In the genomic region with DNA sequence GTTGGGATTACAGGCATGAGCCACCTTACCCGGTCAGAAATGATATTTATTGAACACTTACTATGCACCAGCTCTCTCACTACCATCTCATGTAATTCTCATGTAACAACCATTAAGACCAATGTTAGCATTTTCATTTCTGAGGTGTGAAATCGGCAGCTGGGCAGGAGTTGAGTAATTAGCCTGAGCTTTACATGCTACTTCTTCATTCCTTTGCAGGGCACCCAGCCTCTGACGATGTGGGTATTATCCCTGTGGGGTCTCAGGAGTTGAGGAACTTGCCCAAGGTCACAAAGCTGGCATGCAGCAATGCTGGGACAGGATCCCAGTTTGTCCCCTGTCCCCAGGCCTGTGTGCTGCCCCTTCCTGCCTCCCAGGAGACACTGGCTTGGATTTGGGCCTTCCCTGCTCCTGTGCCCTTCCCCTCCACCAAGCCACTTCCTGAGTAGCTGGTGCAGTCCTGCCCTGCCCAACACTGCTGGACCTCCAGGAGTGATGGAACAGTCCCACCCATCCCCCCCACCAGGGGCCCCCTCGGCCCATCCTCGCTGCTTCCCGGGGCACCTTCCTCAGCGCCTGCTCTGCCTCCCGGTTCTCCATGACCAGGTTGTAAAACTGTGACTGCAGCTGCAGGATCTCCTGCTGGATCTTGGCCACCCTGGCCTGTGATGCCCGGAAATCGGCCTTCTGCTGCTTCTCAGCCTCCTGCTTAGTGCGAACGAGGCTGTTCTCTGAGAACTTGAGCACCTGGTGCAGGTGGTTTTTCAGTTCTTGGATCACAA, we compare ENCODE assay signal across 21 cellular contexts. TPM values are rescaled to one million over a fixed set of nuclear protein-coding genes. Genes with fewer than 3 reads are reported as not detected.
"Had no signal": no experiment of that assay in that cellular context is flagged by ENCODE, and none has a peak within 500 bp of the region (broad histone marks: within the 10 kb centered on the region; RNA-seq: fewer than 3 reads in every experiment).

No MANE protein-coding gene starts in this region.

- H3K27ac ChIP-seq: colonic mucosa, esophagus squamous epithelium, ovary, spleen, stomach, testis, upper lobe of right lung had no signal

- H3K27me3 ChIP-seq: colonic mucosa, esophagus squamous epithelium, ovary, spleen, stomach, testis, upper lobe of right lung had no signal

- H3K9me3 ChIP-seq: colonic mucosa, esophagus squamous epithelium, ovary, spleen, stomach, testis, upper lobe of right lung had no signal

- ATAC-seq: activated T-cell treated with anti-CD3 and anti-CD28 coated beads, Interleukin-2, amount 50 U/mL, for 72 hours; sciatic nerve; upper lobe of right lung had no signal

- H3K4me3 ChIP-seq: colonic mucosa, esophagus squamous epithelium, ovary, spleen, stomach, testis, upper lobe of right lung had no signal

- H3K4me1 ChIP-seq: colonic mucosa had no signal

- H3K36me3 ChIP-seq: colonic mucosa, esophagus squamous epithelium, ovary, spleen, stomach, upper lobe of right lung had no signal

- FAIRE-seq: endothelial cell of umbilical vein had no signal

- DNase-seq: activated CD4-positive, alpha-beta T cell treated with anti-CD3 and anti-CD28 coated beads, Interleukin-2, amount 10 ng/mL, durations not matched to agents 7 days and 5 days; activated CD8-positive, alpha-beta memory T cell treated with anti-CD3 and anti-CD28 coated beads, Interleukin-2, amount 50 U/mL, for 48 hours; activated gamma-delta T cell treated with Interleukin-2 at 50 U/mL for 16 hours; activated T-cell treated with anti-CD3 and anti-CD28 coated beads, Interleukin-2, amount 50 U/mL, for 72 hours; amniotic stem cell; central memory CD4-positive, alpha-beta T cell; colonic mucosa; effector CD4-positive, alpha-beta T cell; esophagus squamous epithelium; hypothalamus; spleen; stomach; testis; upper lobe of right lung had no signal

RNA-seq across cellular contexts. Expression of a gene that starts 50.7 kb away (rescaled TPM):
- total RNA-seq: endothelial cell of umbilical vein, fibroblast of villous mesenchyme, glomerular endothelial cell, myocyte, neural crest cell, spleen, upper lobe of right lung had no signal
- polyA plus RNA-seq: endothelial cell of umbilical vein had no signal
